8 cellular contexts compared by ENCODE assay signal in the genomic region with DNA sequence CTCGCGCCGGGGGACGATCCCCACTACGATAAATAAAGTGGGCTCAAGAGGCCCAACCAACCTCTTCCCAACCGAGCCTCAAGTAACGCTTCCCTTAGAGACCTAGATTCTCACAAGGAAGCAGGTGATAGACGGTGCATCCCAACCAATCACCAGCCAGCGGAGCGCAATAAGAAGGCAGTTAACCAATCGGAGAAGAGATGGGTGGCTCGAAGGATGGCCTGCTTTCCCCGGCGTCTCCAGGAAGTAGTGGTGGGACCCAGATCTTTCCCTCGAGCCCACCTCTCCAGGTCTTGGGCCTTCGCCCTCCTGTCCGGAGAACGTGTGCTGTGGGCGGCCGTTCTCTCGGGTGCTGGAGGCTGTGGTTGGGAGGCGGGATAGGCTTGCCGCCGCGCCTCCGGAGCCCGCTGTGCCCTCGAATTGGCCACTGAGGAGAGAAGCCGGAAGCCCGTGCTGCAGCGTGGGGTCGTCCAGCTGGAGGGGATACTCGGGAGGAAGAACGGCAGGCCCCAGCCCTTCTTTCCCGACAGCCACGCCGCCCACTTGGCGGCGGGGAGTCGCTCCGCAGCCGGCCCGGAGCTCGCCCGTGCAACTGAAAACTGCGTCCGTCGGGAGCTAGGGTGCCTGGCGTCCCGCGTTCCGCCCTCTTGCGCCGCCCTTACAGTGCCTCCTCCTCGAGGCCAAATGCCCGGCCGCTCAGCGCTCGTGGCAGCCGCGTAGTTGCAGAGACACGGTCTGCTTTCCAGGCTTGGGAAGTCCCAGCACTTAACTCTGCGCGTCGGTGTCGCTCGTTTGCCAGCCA. TPM values are rescaled to one million over a fixed set of nuclear protein-coding genes. Genes with fewer than 3 reads are reported as not detected.
DNase-seq lines count a peak whose midpoint lies in the region; ATAC-seq and TF ChIP-seq lines count a peak whose summit lies in the region.

A gene (minus strand): TSS at position 594 of the 802 bp plus-strand sequence. CDS start 2,665 bp downstream, outside the sequence.

- H3K36me3 Mint-ChIP-seq in nephron progenitor cell (ENCODE audit: low read depth), result peaks cover 27% of the 10 kb centered on the region

- H3K9ac ChIP-seq in MM.1S (ENCODE audit: low read length), result peak within 1 kb of the TSS; percentile 96

- H3K4me3 ChIP-seq in HAP-1, result peak within 1 kb of the TSS; percentile 98
- peak within 1 kb of the TSS; percentile 88 for H3K4me3 ChIP-seq in MM.1S (ENCODE audit: low read length)

- peak within 1 kb of the TSS; percentile 100 for H3K27ac Mint-ChIP-seq in nephron progenitor cell
- peak within 1 kb of the TSS; percentile 98 to 100 for H3K27ac Mint-ChIP-seq in stimulated activated naive CD8-positive, alpha-beta T cell treated with anti-CD3 and anti-CD28 coated beads, Interleukin-15, amount 100 ng/mL, for 72 hours

- H4K20me1 ChIP-seq in MM.1S (ENCODE audit: insufficient read depth, low read length), result no peaks in the 10 kb centered on the region

- H3K27me3 Mint-ChIP-seq in nephron progenitor cell (ENCODE audit: low read depth, poor library complexity), result peaks cover 5% of the 10 kb centered on the region
- H3K27me3 Mint-ChIP-seq in stimulated activated naive CD8-positive, alpha-beta T cell treated with anti-CD3 and anti-CD28 coated beads, Interleukin-15, amount 100 ng/mL, for 72 hours, result no peaks in the 10 kb centered on the region

- peaks cover 19% of the 10 kb centered on the region for H3K79me2 ChIP-seq in MM.1S (ENCODE audit: low read length)

- peak within 1 kb of the TSS; percentile 60 for H3K4me2 ChIP-seq in MM.1S (ENCODE audit: low read depth, low read length)

- peaks cover 38% of the 10 kb centered on the region for H3K4me1 Mint-ChIP-seq in nephron progenitor cell
- H3K4me1 Mint-ChIP-seq in stimulated activated naive CD8-positive, alpha-beta T cell treated with anti-CD3 and anti-CD28 coated beads, Interleukin-15, amount 100 ng/mL, for 72 hours, result peaks cover 36% of the 10 kb centered on the region

- peak; percentile 99 for DNase-seq in G401 (ENCODE audit: low spot score)
- DNase-seq in HAP-1 (ENCODE audit: low spot score in 2 of 2), result peak; percentile 95 to 98
- peak; percentile 89 for DNase-seq in MM.1S
- peak; percentile 97 for DNase-seq in SIG-M5 (lab: John Stamatoyannopoulos, UW)
- peak; percentile 63 for DNase-seq in activated gamma-delta T cell (lab: John Stamatoyannopoulos, UW)
- DNase-seq in fibroblast of the conjunctiva (ENCODE audit: low read depth), result peak; percentile 98
- DNase-seq in nephron progenitor cell, result peak; percentile 85
- DNase-seq in stimulated activated naive CD8-positive, alpha-beta T cell treated with anti-CD3 and anti-CD28 coated beads, Interleukin-15, amount 100 ng/mL, for 72 hours, result peak; percentile 87 to 89

- no peaks in the 10 kb centered on the region for H3K9me3 Mint-ChIP-seq in nephron progenitor cell
- H3K9me3 Mint-ChIP-seq in stimulated activated naive CD8-positive, alpha-beta T cell treated with anti-CD3 and anti-CD28 coated beads, Interleukin-15, amount 100 ng/mL, for 72 hours, result no peaks in the 10 kb centered on the region

- peak within 1 kb of the TSS; percentile 95 for H2AFZ ChIP-seq in MM.1S (ENCODE audit: low read length)

- no peaks in the 10 kb centered on the region for H3K27me3 ChIP-seq in HAP-1 (ENCODE audit: low read depth)
- no peaks in the 10 kb centered on the region for H3K27me3 ChIP-seq in MM.1S (replicated peaks; ENCODE audit: insufficient read depth, low read length)

- peak; percentile 96 for ATAC-seq in stimulated activated naive CD8-positive, alpha-beta T cell treated with anti-CD3 and anti-CD28 coated beads, Interleukin-15, amount 100 ng/mL, for 72 hours

- no peaks in the 10 kb centered on the region for H3K9me3 ChIP-seq in HAP-1
- H3K9me3 ChIP-seq in MM.1S (replicated peaks; ENCODE audit: insufficient read depth, low read length), result no peaks in the 10 kb centered on the region

- H3K4me1 ChIP-seq in HAP-1 (peaks cover 12% of the 10 kb centered on the region), MM.1S (ENCODE audit: low read length) (no peaks in the 10 kb centered on the region)

- H3K36me3 ChIP-seq in HAP-1 (replicated peaks) (peaks cover 36% of the 10 kb centered on the region), MM.1S (replicated peaks; ENCODE audit: insufficient read depth, low read length) (peaks cover 3% of the 10 kb centered on the region; the same call in 1 of the 2 replicates)

- H3K9me2 ChIP-seq in MM.1S (replicated peaks; ENCODE audit: insufficient read depth, low read length), result no peaks in the 10 kb centered on the region

- in situ Hi-C loops in G401 (cut with HindIII; ENCODE audit: low sequenced_read_pairs) (no loop called here), HAP-1 (cut with MboI; ENCODE audit: low sequenced_read_pairs) (no loop called here)

- no peaks in the 10 kb centered on the region for H3F3A ChIP-seq in MM.1S (ENCODE audit: insufficient read depth, low read length)

- H3K27ac ChIP-seq in MM.1S (ENCODE audit: low read length), result peak within 1 kb of the TSS; percentile 82

- TF ChIP-seq CTCF in MM.1S (IDR thresholded peaks at IDR 0.05; ENCODE audit: low read length), result no peak
- no peak for TF ChIP-seq CTCF in nephron progenitor cell (IDR thresholded peaks at IDR 0.05)

- peak within 1 kb of the TSS; percentile 98 for H3K4me3 Mint-ChIP-seq in nephron progenitor cell
- peak within 1 kb of the TSS; percentile 94 to 97 for H3K4me3 Mint-ChIP-seq in stimulated activated naive CD8-positive, alpha-beta T cell treated with anti-CD3 and anti-CD28 coated beads, Interleukin-15, amount 100 ng/mL, for 72 hours

RNA-seq across cellular contexts. Expression of the gene that starts here (rescaled TPM):
- 13.5 and 23.0 TPM in 2 replicates for total RNA-seq in G401 (2014; rRNA removed; shearing (Covaris generic))

Comparison
In these comparisons a context has a peak if more than half of its experiments do, and no peak if none do; other contexts are left out.
1. Peak in every context shown above with its lines: DNase-seq, ATAC-seq, H3K4me3 ChIP-seq and H3K27ac ChIP-seq.